12 cellular contexts compared by ENCODE assay signal in genomic region chr13:79776538-79776937, GRCh38.
DNase-seq lines count a peak whose midpoint lies in the region; ATAC-seq, FAIRE-seq and TF ChIP-seq lines count a peak whose summit lies in the region.
"Had no signal": no experiment of that assay in that cellular context is flagged by ENCODE, and none has a peak within 500 bp of the region (broad histone marks: within the 10 kb centered on the region; RNA-seq: fewer than 3 reads in every experiment).

No MANE protein-coding gene starts in this region.

- H3K4me3 ChIP-seq in NB4 (ENCODE audit: low read depth, low read length) (no peak overlapping the region), astrocyte (ENCODE audit: insufficient read depth, low read depth, low read length) (no peak overlapping the region), mucosa of descending colon (no peak overlapping the region), esophagus squamous epithelium (no peak overlapping the region)

- ATAC-seq in mucosa of descending colon, result peak; percentile 90
- ATAC-seq in GM21381 (IDR thresholded peaks at IDR 0.05; ENCODE audit: unreplicated experiment), result no peak

- no peaks in the 10 kb centered on the region for H4K20me1 ChIP-seq in astrocyte (ENCODE audit: insufficient read depth, low read length)

- H3K27me3 ChIP-seq in astrocyte (ENCODE audit: insufficient read depth, low read length) (no peaks in the 10 kb centered on the region), esophagus squamous epithelium (no peaks in the 10 kb centered on the region)

- no peak overlapping the region for H3K4me2 ChIP-seq in astrocyte (ENCODE audit: low read length)

- H3K4me3 Mint-ChIP-seq in astrocyte (ENCODE audit: unreplicated experiment), result no peak overlapping the region
- H3K4me3 Mint-ChIP-seq: CD14-positive monocyte; central memory CD8-positive, alpha-beta T cell had no signal

- peak; percentile 17 for FAIRE-seq in astrocyte (lab: Jason Lieb, UNC)

- H3K9me3 ChIP-seq in astrocyte (ENCODE audit: insufficient read depth, low read depth, low read length) (no peaks in the 10 kb centered on the region), mucosa of descending colon (no peaks in the 10 kb centered on the region), esophagus squamous epithelium (peaks cover 0 to 5% (median 0%) of the 10 kb centered on the region in 3 donors)

- no peaks in the 10 kb centered on the region for H3K9me3 Mint-ChIP-seq in astrocyte (ENCODE audit: unreplicated experiment)
- H3K9me3 Mint-ChIP-seq: central memory CD8-positive, alpha-beta T cell had no signal

- WGBS in esophagus squamous epithelium, 2 donors, result 81 to 92% methylated on average over 1 of the region's 1 CpG

- H3K27ac ChIP-seq in astrocyte (ENCODE audit: low read depth, low read length), result no peak overlapping the region
- no peak overlapping the region for H3K27ac ChIP-seq in esophagus squamous epithelium

- H3K4me1 ChIP-seq in astrocyte (ENCODE audit: insufficient read depth, low read length) (peaks cover 19% of the 10 kb centered on the region), mucosa of descending colon (ENCODE audit: low read depth) (peaks cover 13% of the 10 kb centered on the region), esophagus squamous epithelium (peaks cover 6 to 15% (median 9%) of the 10 kb centered on the region in 3 donors)

- peak overlapping the region; percentile 88 for H3K27ac Mint-ChIP-seq in astrocyte (ENCODE audit: unreplicated experiment)
- H3K27ac Mint-ChIP-seq: CD14-positive monocyte had no signal

- no peaks in the 10 kb centered on the region for H3K27me3 Mint-ChIP-seq in astrocyte (ENCODE audit: low read depth, unreplicated experiment)
- H3K27me3 Mint-ChIP-seq: central memory CD8-positive, alpha-beta T cell had no signal

- no peak overlapping the region for H2AFZ ChIP-seq in astrocyte (ENCODE audit: low read depth, low read length)

- no peaks in the 10 kb centered on the region for H3K36me3 Mint-ChIP-seq in astrocyte (ENCODE audit: low read depth, unreplicated experiment)
- H3K36me3 Mint-ChIP-seq: CD14-positive monocyte had no signal

- intact Hi-C loops in mucosa of descending colon (cut with DNase I, micrococcal nuclease) (loop anchor here in 1 of 2 donors (5.0 kb wide), 3 partner anchors 211 to 586 kb away; partner anchors contain the start of gene SPRY2), esophagus squamous epithelium (cut with DNase I) (loop anchor here (10.0 kb wide), 1 partner anchor 578 kb away; no protein-coding TSS in a partner anchor)

- no peak for TF ChIP-seq CTCF in NB4 (IDR thresholded peaks at IDR 0.05; ENCODE audit: low read depth, low read length)
- TF ChIP-seq CTCF in astrocyte (IDR thresholded peaks at IDR 0.05; ENCODE audit: insufficient read depth, low read depth, low read length), result no peak
- no peak for TF ChIP-seq CTCF in mucosa of descending colon (IDR thresholded peaks at IDR 0.05)
- no peak for TF ChIP-seq CTCF in esophagus squamous epithelium (IDR thresholded peaks at IDR 0.05)

- no peaks in the 10 kb centered on the region for H3K79me2 ChIP-seq in astrocyte (ENCODE audit: insufficient read depth, low read length)

- peaks cover 31% of the 10 kb centered on the region for H3K4me1 Mint-ChIP-seq in astrocyte (ENCODE audit: low read depth, unreplicated experiment)
- H3K4me1 Mint-ChIP-seq: central memory CD8-positive, alpha-beta T cell had no signal

- H3K9ac ChIP-seq in astrocyte (ENCODE audit: low read length), result no peak overlapping the region

- TF ChIP-seq POLR2A in NB4 (IDR thresholded peaks at IDR 0.05; ENCODE audit: extremely low read depth, insufficient read length) (no peak), esophagus squamous epithelium (IDR thresholded peaks at IDR 0.05) (no peak)

- DNase-seq in EL (peak; percentile 47), NB4 (ENCODE audit: low read depth) (peak; percentile 15), astrocyte (ENCODE audit: low read depth) (peak; percentile 22), mucosa of descending colon (peak in 1 of 3 donors; percentile 8), esophagus squamous epithelium (lab: John Stamatoyannopoulos, UW) (no peak), inferior parietal cortex (ENCODE audit: extremely low spot score) (no peak), T-helper 2 cell (no peak)
- DNase-seq: activated effector memory CD4-positive, alpha-beta T cell treated with Interleukin-2 at 50 U/mL for 16 hours; NCI-H2171 treated with DMSO at 0.1 percent for 48 hours had no signal

- H3K36me3 ChIP-seq in astrocyte (ENCODE audit: insufficient read depth, low read length) (no peaks in the 10 kb centered on the region), mucosa of descending colon (ENCODE audit: low read depth) (no peaks in the 10 kb centered on the region), esophagus squamous epithelium (no peaks in the 10 kb centered on the region)

Comparison
In these comparisons a context has a peak if more than half of its experiments do, and no peak if none do; other contexts are left out.
1. DNase-seq: peak in EL (single experiment), NB4 (single experiment) and astrocyte (single experiment); none in esophagus squamous epithelium (single experiment), inferior parietal cortex (single experiment) and T-helper 2 cell (0 of 5).